Comparison of ENCODE assay signal across 11 cellular contexts in the genomic region with DNA sequence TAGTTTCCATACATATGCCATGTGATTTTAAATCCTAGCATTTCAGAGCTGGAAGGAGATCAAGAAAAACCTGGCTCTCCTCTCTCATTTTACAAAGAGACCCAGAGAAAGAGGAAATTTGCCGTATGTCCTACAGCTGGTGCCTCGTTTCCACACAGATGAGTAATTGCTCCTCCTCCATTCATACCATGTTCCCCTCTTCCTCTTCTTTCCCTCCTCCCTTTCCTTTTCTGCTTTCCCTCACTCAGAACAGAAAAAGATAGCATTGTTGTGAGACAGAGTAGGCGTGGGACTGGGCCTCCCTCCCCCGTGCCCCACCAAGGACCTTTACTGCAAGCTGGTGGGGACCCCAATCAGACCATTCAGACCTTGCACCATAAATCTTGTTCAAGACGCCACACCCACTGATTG. TPM values are rescaled to one million over a fixed set of nuclear protein-coding genes. Genes with fewer than 3 reads are reported as not detected.
DNase-seq lines count a peak whose midpoint lies in the region; FAIRE-seq and TF ChIP-seq lines count a peak whose summit lies in the region.
"Had no signal": no experiment of that assay in that cellular context is flagged by ENCODE, and none has a peak within 500 bp of the region (broad histone marks: within the 10 kb centered on the region; RNA-seq: fewer than 3 reads in every experiment).

No MANE protein-coding gene starts in this region.

- H3K79me2 ChIP-seq in astrocyte (ENCODE audit: insufficient read depth, low read length), result no peaks in the 10 kb centered on the region

- H3K4me1 Mint-ChIP-seq in astrocyte (ENCODE audit: low read depth, unreplicated experiment), result peaks cover 31% of the 10 kb centered on the region

- no peak for TF ChIP-seq CTCF in astrocyte (IDR thresholded peaks at IDR 0.05; ENCODE audit: insufficient read depth, low read depth, low read length)

- H3K27ac ChIP-seq in BLaER1 (no peak overlapping the region), astrocyte (ENCODE audit: low read depth, low read length) (no peak overlapping the region)
- H3K27ac ChIP-seq: ascending aorta had no signal

- peak; percentile 73 for DNase-seq in MV-4-11 (lab: John Stamatoyannopoulos, UW)
- peak; percentile 38 for DNase-seq in astrocyte (ENCODE audit: low read depth)
- DNase-seq in left kidney (ENCODE audit: low read depth, low spot score), result peak; percentile 50
- no peak for DNase-seq in ACHN
- DNase-seq in NCI-H510A treated with DMSO at 0.1 percent for 48 hours (lab: John Stamatoyannopoulos, UW), result no peak
- DNase-seq in NCI-H345 treated with DMSO at 0.1 percent for 48 hours (lab: John Stamatoyannopoulos, UW; ENCODE audit: unreplicated experiment), result no peak
- no peak for DNase-seq in SW 1271 (lab: John Stamatoyannopoulos, UW)

- H3K36me3 ChIP-seq in BLaER1 (no peaks in the 10 kb centered on the region), astrocyte (ENCODE audit: insufficient read depth, low read length) (no peaks in the 10 kb centered on the region)
- H3K36me3 ChIP-seq: ascending aorta had no signal

- FAIRE-seq in astrocyte (lab: Jason Lieb, UNC), result no peak

- H3K27me3 ChIP-seq in BLaER1, result no peaks in the 10 kb centered on the region
- H3K27me3 ChIP-seq in astrocyte (ENCODE audit: insufficient read depth, low read length), result peaks cover 3% of the 10 kb centered on the region
- H3K27me3 ChIP-seq: ascending aorta had no signal

- no peaks in the 10 kb centered on the region for H3K36me3 Mint-ChIP-seq in astrocyte (ENCODE audit: low read depth, unreplicated experiment)
- H3K36me3 Mint-ChIP-seq: CD8-positive, alpha-beta memory T cell had no signal

- H3K4me2 ChIP-seq in BLaER1 (peak overlapping the region; percentile 68), astrocyte (ENCODE audit: low read length) (peak overlapping the region; percentile 56)

- H3K27ac Mint-ChIP-seq in astrocyte (ENCODE audit: unreplicated experiment), result peak overlapping the region; percentile 83
- H3K27ac Mint-ChIP-seq: CD8-positive, alpha-beta memory T cell had no signal

- H3K9ac ChIP-seq in BLaER1 (no peak overlapping the region), astrocyte (ENCODE audit: low read length) (no peak overlapping the region)

- no peak overlapping the region for H3K4me3 ChIP-seq in BLaER1
- H3K4me3 ChIP-seq in astrocyte (ENCODE audit: insufficient read depth, low read depth, low read length), result no peak overlapping the region
- H3K4me3 ChIP-seq: ascending aorta, GM12878 had no signal

- H2AFZ ChIP-seq in astrocyte (ENCODE audit: low read depth, low read length), result peak overlapping the region; percentile 41

- no peaks in the 10 kb centered on the region for H3K27me3 Mint-ChIP-seq in astrocyte (ENCODE audit: low read depth, unreplicated experiment)

- H4K20me1 ChIP-seq in BLaER1 (no peaks in the 10 kb centered on the region), astrocyte (ENCODE audit: insufficient read depth, low read length) (no peaks in the 10 kb centered on the region)

- H3K4me3 Mint-ChIP-seq in astrocyte (ENCODE audit: unreplicated experiment), result peak overlapping the region; percentile 24
- H3K4me3 Mint-ChIP-seq: CD8-positive, alpha-beta memory T cell had no signal

- no peaks in the 10 kb centered on the region for H3K9me3 Mint-ChIP-seq in astrocyte (ENCODE audit: unreplicated experiment)
- H3K9me3 Mint-ChIP-seq: CD8-positive, alpha-beta memory T cell had no signal

- H3K4me1 ChIP-seq in BLaER1, result peaks cover 44% of the 10 kb centered on the region
- peaks cover 25% of the 10 kb centered on the region for H3K4me1 ChIP-seq in astrocyte (ENCODE audit: insufficient read depth, low read length)

- in situ Hi-C loops in ACHN (cut with HindIII; ENCODE audit: low pct_ligation_motif_present, low pct_unique_long_range_greater_than_20kb, low sequenced_read_pairs), result no loop called here

- H3K9me3 ChIP-seq in BLaER1 (no peaks in the 10 kb centered on the region), astrocyte (ENCODE audit: insufficient read depth, low read depth, low read length) (no peaks in the 10 kb centered on the region)
- H3K9me3 ChIP-seq: ascending aorta had no signal

RNA-seq across cellular contexts. Expression of gene SLC44A3, which starts 13.7 kb away (rescaled TPM):
- 3.7 and 4.7 TPM in 2 replicates for total RNA-seq in astrocyte
- total RNA-seq: ascending aorta, GM12878 had no signal

Comparison
In these comparisons a context has a peak if more than half of its experiments do, and no peak if none do; other contexts are left out.
1. DNase-seq: peak in MV-4-11 (single experiment), astrocyte (single experiment) and left kidney (single experiment); none in ACHN (single experiment), NCI-H510A treated with DMSO at 0.1 percent for 48 hours (single experiment), NCI-H345 treated with DMSO at 0.1 percent for 48 hours (single experiment) and SW 1271 (0 of 2).